9 cellular contexts compared by ENCODE assay signal in the genomic region with DNA sequence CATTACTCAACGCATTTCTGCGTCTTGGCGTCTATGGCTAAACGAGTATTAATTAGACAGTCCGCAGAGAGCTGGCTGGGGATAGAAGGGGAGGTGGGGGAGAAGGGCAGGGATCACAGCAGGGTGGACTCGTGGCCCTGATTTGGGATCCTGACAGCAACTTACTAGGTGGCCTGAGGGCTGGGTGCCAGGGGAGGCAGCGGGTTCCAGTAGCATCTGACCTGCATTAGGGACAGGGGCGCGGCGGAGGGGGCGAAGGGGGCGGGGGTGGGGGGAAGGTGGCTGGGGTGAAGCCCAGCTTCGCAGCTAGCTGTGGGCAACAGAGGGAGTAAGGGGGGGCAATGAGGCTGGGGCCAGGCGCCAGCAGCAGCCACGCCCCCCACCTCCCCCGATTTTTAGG. TPM values are rescaled to one million over a fixed set of nuclear protein-coding genes. Genes with fewer than 3 reads are reported as not detected.
DNase-seq lines count a peak whose midpoint lies in the region; ATAC-seq and TF ChIP-seq lines count a peak whose summit lies in the region.
"Had no signal": no experiment of that assay in that cellular context is flagged by ENCODE, and none has a peak within 500 bp of the region (broad histone marks: within the 10 kb centered on the region; RNA-seq: fewer than 3 reads in every experiment).

No MANE protein-coding gene starts in this region.

- H3K36me3 ChIP-seq in CD8-positive, alpha-beta memory T cell (ENCODE audit: insufficient read depth, low read length): no peaks in the 10 kb centered on the region
- H3K36me3 ChIP-seq in heart right ventricle: peaks cover 0 to 2% (median 0%) of the 10 kb centered on the region in 9 donors
- H3K36me3 ChIP-seq in psoas muscle (ENCODE audit: insufficient read depth in 1 of 2, low read depth in 1 of 2): no peaks in the 10 kb centered on the region

- H3K4me1 ChIP-seq in CD8-positive, alpha-beta memory T cell (ENCODE audit: insufficient read depth, low read length): no peaks in the 10 kb centered on the region
- H3K4me1 ChIP-seq in heart right ventricle: peaks cover 0 to 34% (median 28%) of the 10 kb centered on the region in 9 donors
- H3K4me1 ChIP-seq in psoas muscle: no peaks in the 10 kb centered on the region

- peak overlapping the region in 4 of 7 donors; percentile 32 to 74 (median 54) for H3K4me3 Mint-ChIP-seq in CD8-positive, alpha-beta memory T cell
- peak overlapping the region; percentile 82 for H3K4me3 Mint-ChIP-seq in activated B cell treated with CpG ODN at 0.5 μM for 24 hours

- no peak overlapping the region for H3K27ac Mint-ChIP-seq in CD8-positive, alpha-beta memory T cell
- H3K27ac Mint-ChIP-seq in activated B cell treated with CpG ODN at 0.5 μM for 24 hours: peak overlapping the region; percentile 61

- no peaks in the 10 kb centered on the region for H3K36me3 Mint-ChIP-seq in CD8-positive, alpha-beta memory T cell
- no peaks in the 10 kb centered on the region for H3K36me3 Mint-ChIP-seq in activated B cell treated with CpG ODN at 0.5 μM for 24 hours (ENCODE audit: low read depth)

- H3K27me3 ChIP-seq in CD8-positive, alpha-beta memory T cell (ENCODE audit: insufficient read depth, low read length, poor library complexity, severe bottlenecking): peaks cover 10% of the 10 kb centered on the region
- H3K27me3 ChIP-seq in heart right ventricle (peaks cover 0 to 40% (median 0%) of the 10 kb centered on the region in 7 donors), psoas muscle (ENCODE audit: insufficient read depth in 3 of 3, low read length in 2 of 3) (peaks cover 0 to 9% (median 0%) of the 10 kb centered on the region in 3 donors)

- POLR2A ChIA-PET in CD8-positive, alpha-beta memory T cell (lab: Charles Lee): no interaction called here
- POLR2A ChIA-PET in activated B cell treated with CpG ODN at 0.5 μM for 24 hours (lab: Charles Lee): interaction anchor here (0.8 to 2.2 kb wide), 6 partner anchors 64 to 1818 kb away, joined by 3 to 9 read pairs (median 4); a partner anchor contains a TSS

- CTCF ChIA-PET in CD8-positive, alpha-beta memory T cell (lab: Charles Lee): no interaction called here
- CTCF ChIA-PET in activated B cell treated with CpG ODN at 0.5 μM for 24 hours (lab: Charles Lee): interaction anchor here (0.7 to 7.7 kb wide), 3 partner anchors 31 to 116 kb away, joined by 3 to 49 read pairs (median 4); no protein-coding TSS in a partner anchor

- ATAC-seq in activated B cell treated with CpG ODN at 0.5 μM for 24 hours (ENCODE audit: low read depth): no peak
- peak in 6 of 8 donors; percentile 1 to 18 (median 6) for ATAC-seq in heart right ventricle
- ATAC-seq in psoas muscle: peak in 2 of 4 donors; percentile 2 to 13
- ATAC-seq in HG02678 (IDR thresholded peaks at IDR 0.05; ENCODE audit: unreplicated experiment): no peak
- ATAC-seq in GM18505 (IDR thresholded peaks at IDR 0.05; ENCODE audit: unreplicated experiment): no peak
- ATAC-seq in HG03460 (IDR thresholded peaks at IDR 0.05; ENCODE audit: unreplicated experiment): no peak

- H3K9me3 Mint-ChIP-seq in CD8-positive, alpha-beta memory T cell: no peaks in the 10 kb centered on the region
- no peaks in the 10 kb centered on the region for H3K9me3 Mint-ChIP-seq in activated B cell treated with CpG ODN at 0.5 μM for 24 hours

- H3K4me1 Mint-ChIP-seq in CD8-positive, alpha-beta memory T cell: peaks cover 10 to 18% (median 15%) of the 10 kb centered on the region in 3 donors
- peaks cover 25% of the 10 kb centered on the region for H3K4me1 Mint-ChIP-seq in activated B cell treated with CpG ODN at 0.5 μM for 24 hours

- H3K4me3 ChIP-seq in CD8-positive, alpha-beta memory T cell (ENCODE audit: low read length): no peak overlapping the region
- H3K4me3 ChIP-seq in heart right ventricle (peak overlapping the region; percentile 69 to 90 (median 87)), psoas muscle (peak overlapping the region; percentile 72)

- no peak overlapping the region for H3K27ac ChIP-seq in CD8-positive, alpha-beta memory T cell (ENCODE audit: low read depth, low read length)
- H3K27ac ChIP-seq in heart right ventricle (peak overlapping the region; percentile 84 to 97 (median 94)), psoas muscle (peak overlapping the region; percentile 84)

- no peak for DNase-seq in CD8-positive, alpha-beta memory T cell
- DNase-seq in activated B cell treated with CpG ODN at 0.5 μM for 24 hours (no peak), heart right ventricle (peak; percentile 31 to 39), psoas muscle (peak in 1 of 2 donors; percentile 45), AG08396 (ENCODE audit: low spot score) (no peak)
- DNase-seq: activated CD4-positive, alpha-beta T cell treated with anti-CD3 and anti-CD28 coated beads, Interleukin-2, amount 50 U/mL, for 48 hours had no signal

- TF ChIP-seq POLR2A in GM18505 (IDR thresholded peaks at IDR 0.05; ENCODE audit: borderline replicate concordance, extremely low read depth, insufficient read depth, insufficient read length): no peak

- H3K9me3 ChIP-seq in CD8-positive, alpha-beta memory T cell (ENCODE audit: low read length): no peaks in the 10 kb centered on the region
- H3K9me3 ChIP-seq in heart right ventricle (no peaks in the 10 kb centered on the region), psoas muscle (no peaks in the 10 kb centered on the region)

- WGBS in heart right ventricle, 2 donors: 4 to 10% methylated on average over 16 of the region's 16 CpGs
- 10 to 12% (median 11%) methylated on average over 10 to 16 of the region's 16 CpGs for WGBS in psoas muscle, 3 donors

- intact Hi-C loops in activated B cell treated with CpG ODN at 0.5 μM for 24 hours (cut with micrococcal nuclease): loop anchor here (1.0 to 10.0 kb wide), 5 partner anchors 67 to 1982 kb away; a partner anchor contains a TSS
- intact Hi-C loops in heart right ventricle (cut with DNase I): loop anchor here in 1 of 10 donors (10.0 kb wide), 1 partner anchor 258 kb away; a partner anchor contains a TSS
- intact Hi-C loops in psoas muscle (cut with DNase I): no loop called here

- peaks cover 22 to 51% of the 10 kb centered on the region in 2 donors for H3K27me3 Mint-ChIP-seq in CD8-positive, alpha-beta memory T cell
- peaks cover 5% of the 10 kb centered on the region for H3K27me3 Mint-ChIP-seq in activated B cell treated with CpG ODN at 0.5 μM for 24 hours

- TF ChIP-seq CTCF in activated B cell treated with CpG ODN at 0.5 μM for 24 hours (IDR thresholded peaks at IDR 0.05) (no peak), heart right ventricle (IDR thresholded peaks at IDR 0.05) (no peak), psoas muscle (IDR thresholded peaks at IDR 0.05) (no peak)

RNA-seq across cellular contexts. Expression of a gene that starts 1.0 kb away (rescaled TPM):
- total RNA-seq in CD8-positive, alpha-beta memory T cell: 1 to 10 TPM in 1 of 2 experiments, under 1 TPM in 1; 0.44 to 1.1 TPM
- polyA plus RNA-seq in CD8-positive, alpha-beta memory T cell: 0.58 TPM
- total RNA-seq in activated B cell treated with CpG ODN at 0.5 μM for 24 hours: 13.0 and 17.1 TPM in 2 replicates
- total RNA-seq in heart right ventricle: 10 to 100 TPM; 11.2 to 36.5 (median 15.1) TPM
- 10 to 100 TPM in 1 of 2 donors, 1 to 10 TPM in 1; 4.5 to 19.7 TPM for polyA plus RNA-seq in heart right ventricle
- 10 to 100 TPM in 2 of 4 donors, 1 to 10 TPM in 2; 5.3 to 13.9 (median 9.1) TPM for total RNA-seq in psoas muscle
- 10 to 100 TPM in 1 of 3 donors, 1 to 10 TPM in 2; 5.8 to 16.0 (median 6.2) TPM for polyA plus RNA-seq in psoas muscle

Comparison
In these comparisons a context has a peak if more than half of its experiments do, and no peak if none do; other contexts are left out.
1. DNase-seq: peak in heart right ventricle (2 of 2); none in CD8-positive, alpha-beta memory T cell (0 of 5), activated B cell treated with CpG ODN at 0.5 μM for 24 hours (single experiment) and AG08396 (single experiment).
2. ATAC-seq: peak in heart right ventricle (6 of 8); none in activated B cell treated with CpG ODN at 0.5 μM for 24 hours (single experiment), HG02678 (single experiment), GM18505 (single experiment) and HG03460 (single experiment).